18 cellular contexts compared by ENCODE assay signal in the genomic region with DNA sequence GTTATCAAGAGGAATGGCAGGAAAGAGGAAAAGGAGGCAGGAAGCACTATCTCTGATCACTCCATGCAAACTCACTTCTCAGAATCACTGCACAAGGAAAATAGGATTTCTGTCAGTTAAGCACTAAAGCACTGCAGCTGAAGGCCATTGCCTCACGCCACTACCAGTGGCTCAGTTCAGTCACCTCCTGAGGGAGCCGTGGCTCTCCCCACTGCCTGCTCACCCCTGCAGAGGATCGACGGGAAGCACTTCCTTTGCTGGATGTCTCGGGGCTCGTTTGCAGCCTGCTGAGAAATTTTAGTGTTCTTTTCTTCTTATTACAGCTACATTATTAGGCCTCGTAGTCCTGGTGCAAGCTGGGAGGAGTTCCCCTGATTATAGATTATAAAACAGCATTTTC.
"Had no signal": no experiment of that assay in that cellular context is flagged by ENCODE, and none has a peak within 500 bp of the region (broad histone marks: within the 10 kb centered on the region; RNA-seq: fewer than 3 reads in every experiment).

No MANE protein-coding gene starts in this region.

- H3K36me3 Mint-ChIP-seq: activated naive CD4-positive, alpha-beta T cell treated with anti-CD3 and anti-CD28 coated beads, Interleukin-2, amount 50 U/mL, for 72 hours; brain; stimulated activated memory B cell treated with anti-CD40 and anti-IgM and Interleukin-4, amounts not matched to agents 10 μg/mL and 1 μg/mL and 100 μg/mL, for 72 hours had no signal

- H3K27ac ChIP-seq: sigmoid colon, stomach, suprapubic skin, tibial nerve had no signal

- H3K4me1 ChIP-seq: sigmoid colon, stomach, suprapubic skin, tibial nerve had no signal

- H3K9me3 Mint-ChIP-seq: activated naive CD4-positive, alpha-beta T cell treated with anti-CD3 and anti-CD28 coated beads, Interleukin-2, amount 50 U/mL, for 72 hours; activated T-cell treated with anti-CD3 and anti-CD28 coated beads, Interleukin-2, amount 50 U/mL, for 24 hours; activated T-helper 17 cell treated with anti-CD3 and anti-CD28 coated beads, Interleukin-2, amount 50 U/mL, for 72 hours; dendritic cell treated with granulocyte-macrophage colony-stimulating factor and Interleukin-4, amounts not matched to agents 40 ng/mL and 50 ng/mL, for 4 days; nephron progenitor cell; stimulated activated memory B cell treated with anti-CD40 and anti-IgM and Interleukin-4, amounts not matched to agents 10 μg/mL and 1 μg/mL and 100 μg/mL, for 72 hours had no signal

- H3K36me3 ChIP-seq: sigmoid colon, stomach, suprapubic skin, tibial nerve had no signal

- H3K4me3 ChIP-seq: sigmoid colon, smooth muscle cell, stomach, suprapubic skin, tibial nerve had no signal

- H3K27me3 ChIP-seq: sigmoid colon, stomach, suprapubic skin, tibial nerve had no signal

- H3K4me2 ChIP-seq: smooth muscle cell had no signal

- H3K9me3 ChIP-seq: sigmoid colon, stomach, suprapubic skin, tibial nerve had no signal

- DNase-seq: activated CD8-positive, alpha-beta memory T cell treated with anti-CD3 and anti-CD28 coated beads, Interleukin-2, amount 50 U/mL, for 4 hours; activated T-cell treated with anti-CD3 and anti-CD28 coated beads, Interleukin-2, amount 50 U/mL, for 24 hours; aorta; effector CD8-positive, alpha-beta T cell; foreskin melanocyte; left ventricle myocardium superior; nephron progenitor cell; sigmoid colon; stimulated activated CD4-positive, alpha-beta T cell treated with anti-CD3 and anti-CD28 coated beads, Interleukin-15, amount 100 ng/mL, for 24 hours; stomach had no signal

- H3K4me1 Mint-ChIP-seq: activated T-helper 17 cell treated with anti-CD3 and anti-CD28 coated beads, Interleukin-2, amount 50 U/mL, for 72 hours; nephron progenitor cell; stimulated activated memory B cell treated with anti-CD40 and anti-IgM and Interleukin-4, amounts not matched to agents 10 μg/mL and 1 μg/mL and 100 μg/mL, for 72 hours had no signal

- H3K4me3 Mint-ChIP-seq: activated T-cell treated with anti-CD3 and anti-CD28 coated beads, Interleukin-2, amount 50 U/mL, for 24 hours; activated T-helper 17 cell treated with anti-CD3 and anti-CD28 coated beads, Interleukin-2, amount 50 U/mL, for 72 hours; brain; dendritic cell treated with granulocyte-macrophage colony-stimulating factor and Interleukin-4, amounts not matched to agents 40 ng/mL and 50 ng/mL, for 4 days; nephron progenitor cell; stimulated activated memory B cell treated with anti-CD40 and anti-IgM and Interleukin-4, amounts not matched to agents 10 μg/mL and 1 μg/mL and 100 μg/mL, for 72 hours had no signal

- H3K27me3 Mint-ChIP-seq: activated T-cell treated with anti-CD3 and anti-CD28 coated beads, Interleukin-2, amount 50 U/mL, for 24 hours; dendritic cell treated with granulocyte-macrophage colony-stimulating factor and Interleukin-4, amounts not matched to agents 40 ng/mL and 50 ng/mL, for 4 days; stimulated activated memory B cell treated with anti-CD40 and anti-IgM and Interleukin-4, amounts not matched to agents 10 μg/mL and 1 μg/mL and 100 μg/mL, for 72 hours had no signal

- H3K27ac Mint-ChIP-seq: activated naive CD4-positive, alpha-beta T cell treated with anti-CD3 and anti-CD28 coated beads, Interleukin-2, amount 50 U/mL, for 72 hours; activated T-cell treated with anti-CD3 and anti-CD28 coated beads, Interleukin-2, amount 50 U/mL, for 24 hours; activated T-helper 17 cell treated with anti-CD3 and anti-CD28 coated beads, Interleukin-2, amount 50 U/mL, for 72 hours; dendritic cell treated with granulocyte-macrophage colony-stimulating factor and Interleukin-4, amounts not matched to agents 40 ng/mL and 50 ng/mL, for 4 days; nephron progenitor cell; stimulated activated memory B cell treated with anti-CD40 and anti-IgM and Interleukin-4, amounts not matched to agents 10 μg/mL and 1 μg/mL and 100 μg/mL, for 72 hours had no signal
